9 cellular contexts compared by ENCODE assay signal in genomic region chr1:2416403-2416802, GRCh38. TPM values are rescaled to one million over a fixed set of nuclear protein-coding genes. Genes with fewer than 3 reads are reported as not detected.
DNase-seq lines count a peak whose midpoint lies in the region; ATAC-seq and TF ChIP-seq lines count a peak whose summit lies in the region.
"Had no signal": no experiment of that assay in that cellular context is flagged by ENCODE, and none has a peak within 500 bp of the region (broad histone marks: within the 10 kb centered on the region; RNA-seq: fewer than 3 reads in every experiment).

No MANE protein-coding gene starts in this region.

- peaks cover 4 to 5% of the 10 kb centered on the region in 2 donors for H3K36me3 Mint-ChIP-seq in activated naive CD4-positive, alpha-beta T cell treated with anti-CD3 and anti-CD28 coated beads, Interleukin-2, amount 50 U/mL, for 72 hours

- ATAC-seq in activated naive CD4-positive, alpha-beta T cell treated with anti-CD3 and anti-CD28 coated beads, Interleukin-2, amount 50 U/mL, for 72 hours: no peak
- no peak for ATAC-seq in gastrocnemius medialis
- no peak for ATAC-seq in HG02571 (IDR thresholded peaks at IDR 0.05; ENCODE audit: unreplicated experiment)
- no peak for ATAC-seq in HG02840 (IDR thresholded peaks at IDR 0.05; ENCODE audit: low FRiP score, unreplicated experiment)

- H3K27ac Mint-ChIP-seq in activated naive CD4-positive, alpha-beta T cell treated with anti-CD3 and anti-CD28 coated beads, Interleukin-2, amount 50 U/mL, for 72 hours: peak overlapping the region; percentile 65 to 93

- no peak for TF ChIP-seq CTCF in gastrocnemius medialis (IDR thresholded peaks at IDR 0.05 in 4 of 5, conservative IDR thresholded peaks at IDR 0.05 in 1 of 5)

- peak overlapping the region; percentile 51 for H3K4me3 ChIP-seq in rectal smooth muscle tissue (ENCODE audit: low read length)
- H3K4me3 ChIP-seq in gastrocnemius medialis: no peak overlapping the region

- H3K27me3 ChIP-seq in rectal smooth muscle tissue (ENCODE audit: control insufficient read depth, insufficient read depth, low read length): peaks cover 3% of the 10 kb centered on the region
- peaks cover 39 to 57% (median 56%) of the 10 kb centered on the region in 3 donors for H3K27me3 ChIP-seq in gastrocnemius medialis

- intact Hi-C loops in gastrocnemius medialis (cut with DNase I; ENCODE audit: low total_unique reads): no loop called here

- H3K4me1 ChIP-seq in rectal smooth muscle tissue (ENCODE audit: control insufficient read depth, insufficient read depth, low read length) (peaks cover 14% of the 10 kb centered on the region), gastrocnemius medialis (peaks cover 19 to 20% of the 10 kb centered on the region in 2 donors)

- in situ Hi-C loops in gastrocnemius medialis (cut with MboI; ENCODE audit: low sequenced_read_pairs in 4 of 4): loop anchor here (10.0 to 25.0 kb wide), 2 partner anchors 128 to 371 kb away; no protein-coding TSS in a partner anchor

- DNase-seq in DMS79 (lab: John Stamatoyannopoulos, UW) (peak; percentile 36), NCI-H69 (lab: John Stamatoyannopoulos, UW) (peak; percentile 24), amygdala (lab: John Stamatoyannopoulos, UW) (no peak), gastrocnemius medialis (no peak)
- no peak for DNase-seq in activated naive CD4-positive, alpha-beta T cell treated with anti-CD3 and anti-CD28 coated beads, Interleukin-2, amount 50 U/mL, for 72 hours (ENCODE audit: low spot score in 2 of 2)
- DNase-seq: NCI-H187 treated with DMSO at 0.1 percent for 48 hours had no signal

- TF ChIP-seq POLR2A in gastrocnemius medialis (IDR thresholded peaks at IDR 0.05): no peak

- no peaks in the 10 kb centered on the region for H3K9me3 Mint-ChIP-seq in activated naive CD4-positive, alpha-beta T cell treated with anti-CD3 and anti-CD28 coated beads, Interleukin-2, amount 50 U/mL, for 72 hours

- H3K36me3 ChIP-seq in rectal smooth muscle tissue (ENCODE audit: control insufficient read depth, insufficient read depth, low read length): no peaks in the 10 kb centered on the region
- no peaks in the 10 kb centered on the region for H3K36me3 ChIP-seq in gastrocnemius medialis

- no peak overlapping the region for H3K27ac ChIP-seq in rectal smooth muscle tissue (ENCODE audit: low read depth, low read length)
- no peak overlapping the region for H3K27ac ChIP-seq in gastrocnemius medialis

- H3K9me3 ChIP-seq in gastrocnemius medialis: no peaks in the 10 kb centered on the region

- H3K9ac ChIP-seq in rectal smooth muscle tissue (ENCODE audit: low read length): no peak overlapping the region

RNA-seq across cellular contexts. Expression of gene PEX10, which starts 4.0 kb away (rescaled TPM):
- total RNA-seq in activated naive CD4-positive, alpha-beta T cell treated with anti-CD3 and anti-CD28 coated beads, Interleukin-2, amount 50 U/mL, for 72 hours: 10 to 100 TPM in 1 of 2 donors, 1 to 10 TPM in 1; 4.7 to 17.0 TPM
- 10 to 100 TPM; 19.2 to 25.7 (median 22.6) TPM for total RNA-seq in gastrocnemius medialis

RNA-seq across cellular contexts. Expression of gene RER1, which starts 24.8 kb away (rescaled TPM):
- total RNA-seq in activated naive CD4-positive, alpha-beta T cell treated with anti-CD3 and anti-CD28 coated beads, Interleukin-2, amount 50 U/mL, for 72 hours: 100 to 1,000 TPM; 102 to 135 TPM
- total RNA-seq in gastrocnemius medialis: 10 to 100 TPM; 51.1 to 60.5 (median 55.4) TPM

RNA-seq across cellular contexts. Expression of gene MORN1, which starts 25.0 kb away (rescaled TPM):
- total RNA-seq in activated naive CD4-positive, alpha-beta T cell treated with anti-CD3 and anti-CD28 coated beads, Interleukin-2, amount 50 U/mL, for 72 hours: 1 to 10 TPM; 2.0 to 5.7 TPM
- 1 to 10 TPM; 1.9 to 4.7 (median 3.5) TPM for total RNA-seq in gastrocnemius medialis

RNA-seq across cellular contexts. Expression of gene PLCH2, which starts 59.7 kb away (rescaled TPM):
- total RNA-seq in activated naive CD4-positive, alpha-beta T cell treated with anti-CD3 and anti-CD28 coated beads, Interleukin-2, amount 50 U/mL, for 72 hours: 1 to 10 TPM; 6.9 to 7.1 TPM
- not detected for total RNA-seq in gastrocnemius medialis

Comparison
In these comparisons a context has a peak if more than half of its experiments do, and no peak if none do; other contexts are left out.
1. DNase-seq: peak in DMS79 (single experiment) and NCI-H69 (single experiment); none in activated naive CD4-positive, alpha-beta T cell treated with anti-CD3 and anti-CD28 coated beads, Interleukin-2, amount 50 U/mL, for 72 hours (0 of 2), amygdala (0 of 56) and gastrocnemius medialis (0 of 2).